Comparison of ENCODE assay signal across 22 cellular contexts in the genomic region with DNA sequence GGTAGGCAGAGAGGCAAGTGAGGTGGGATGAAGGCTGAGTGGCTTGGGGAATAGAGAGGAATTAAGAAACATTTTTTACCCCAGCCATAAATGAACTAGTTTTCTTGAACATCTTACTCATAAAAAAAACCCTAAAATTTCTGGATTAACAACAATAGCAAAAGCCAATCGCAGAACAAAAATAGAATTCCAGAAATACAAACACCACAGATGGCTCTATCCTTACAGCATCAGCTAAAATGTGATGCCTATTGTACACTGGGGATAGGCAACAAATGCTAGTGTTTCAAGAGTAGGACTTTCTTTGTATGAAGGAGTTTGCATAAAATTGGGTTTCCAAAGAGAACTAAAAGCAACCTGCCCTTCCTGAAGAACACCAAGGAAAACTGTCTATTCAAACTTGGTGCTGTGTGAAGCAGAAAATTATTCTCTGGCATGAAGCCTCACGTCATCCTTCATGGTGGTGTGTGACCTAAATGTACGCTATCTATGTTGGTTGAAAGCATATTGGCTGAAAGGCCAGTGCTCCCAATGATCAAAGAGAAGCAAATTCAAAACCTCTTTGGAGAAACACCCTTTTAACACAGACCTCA.
"Had no signal": no experiment of that assay in that cellular context is flagged by ENCODE, and none has a peak within 500 bp of the region (broad histone marks: within the 10 kb centered on the region; RNA-seq: fewer than 3 reads in every experiment).

No MANE protein-coding gene starts in this region.

- ATAC-seq: left colon; left lung; lower lobe of right lung; natural killer cell; right cardiac atrium; sciatic nerve; stimulated activated naive B cell treated with anti-CD40 and anti-IgM and Interleukin-4, amounts not matched to agents 10 μg/mL and 1 μg/mL and 100 μg/mL, for 72 hours; stimulated activated naive CD8-positive, alpha-beta T cell treated with anti-CD3 and anti-CD28 coated beads, Interleukin-15, Interleukin-2, amounts not matched to agents 100 U/mL and 50 U/mL, for 24 hours; upper lobe of right lung had no signal

- DNase-seq: kidney; left colon; left lung; lower lobe of right lung; mammary epithelial cell; mesenchymal stem cell; naive B cell; natural killer cell; ovary; right cardiac atrium; stimulated activated CD4-positive, alpha-beta T cell treated with anti-CD3 and anti-CD28 coated beads, Interleukin-12 subunit alpha, Interleukin-12 subunit beta, amount 100 ng/mL, for 4 hours; stimulated activated CD4-positive, alpha-beta T cell treated with anti-CD3 and anti-CD28 coated beads, Interleukin-15, amount 100 ng/mL, for 24 hours; stimulated activated CD4-positive, alpha-beta T cell treated with anti-CD3 and anti-CD28 coated beads, Interleukin-2, amount 100 ng/mL, for 24 hours; stimulated activated CD4-positive, alpha-beta T cell treated with anti-CD3 and anti-CD28 coated beads, Interleukin-4, amount 100 ng/mL, for 1 hour; stimulated activated naive B cell treated with anti-CD40 and anti-IgM and Interleukin-4, amounts not matched to agents 10 μg/mL and 1 μg/mL and 100 μg/mL, for 72 hours; stimulated activated naive CD8-positive, alpha-beta T cell treated with anti-CD3 and anti-CD28 coated beads, Interleukin-15, Interleukin-2, amounts not matched to agents 100 U/mL and 50 U/mL, for 24 hours; stomach; tibial artery; trophoblast cell; upper lobe of right lung had no signal

- H3K27me3 Mint-ChIP-seq: progenitor cell of endocrine pancreas; stimulated activated naive B cell treated with anti-CD40 and anti-IgM and Interleukin-4, amounts not matched to agents 10 μg/mL and 1 μg/mL and 100 μg/mL, for 72 hours had no signal

- H3K27ac Mint-ChIP-seq: naive B cell; natural killer cell; progenitor cell of endocrine pancreas; stimulated activated naive B cell treated with anti-CD40 and anti-IgM and Interleukin-4, amounts not matched to agents 10 μg/mL and 1 μg/mL and 100 μg/mL, for 72 hours had no signal

- H3K4me3 Mint-ChIP-seq: naive B cell; natural killer cell; stimulated activated naive B cell treated with anti-CD40 and anti-IgM and Interleukin-4, amounts not matched to agents 10 μg/mL and 1 μg/mL and 100 μg/mL, for 72 hours had no signal
